Comparison of ENCODE assay signal across 9 cellular contexts in the genomic region with DNA sequence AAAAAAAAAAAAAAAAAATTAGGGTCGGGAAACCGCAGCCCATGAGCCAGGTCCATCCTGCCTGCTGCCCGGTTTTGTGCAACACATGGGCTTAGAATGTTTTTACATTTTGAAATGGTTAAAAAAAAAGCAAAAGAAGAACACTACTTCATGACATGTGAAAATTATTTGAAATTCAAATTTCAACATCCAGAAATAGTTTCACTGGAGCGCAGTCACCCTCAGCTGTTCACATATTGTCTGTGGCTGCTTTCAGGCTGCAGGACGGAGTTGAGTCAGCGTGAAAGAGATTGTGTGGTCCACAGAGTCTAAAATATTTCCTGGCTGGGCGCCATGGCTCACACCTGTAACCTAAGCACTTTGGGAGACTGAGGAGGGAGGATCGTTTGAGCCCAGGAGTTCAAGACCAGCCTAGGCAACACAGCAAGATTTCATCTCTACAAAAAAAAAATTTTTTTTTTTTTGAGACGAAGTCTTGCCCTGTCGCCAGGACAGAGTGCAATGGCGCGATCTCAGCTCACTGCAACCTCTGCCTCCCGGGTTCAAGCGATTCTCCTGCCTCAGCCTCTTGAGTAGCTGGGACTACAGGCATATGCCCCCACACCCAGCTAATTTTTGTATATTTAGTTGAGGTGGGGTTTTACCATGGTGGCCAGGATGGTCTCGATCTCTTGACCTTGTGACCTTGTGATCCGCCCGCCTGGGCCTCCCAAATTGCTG.
DNase-seq lines count a peak whose midpoint lies in the region; ATAC-seq and TF ChIP-seq lines count a peak whose summit lies in the region.
"Had no signal": no experiment of that assay in that cellular context is flagged by ENCODE, and none has a peak within 500 bp of the region (broad histone marks: within the 10 kb centered on the region; RNA-seq: fewer than 3 reads in every experiment).

No MANE protein-coding gene starts in this region.

- no peak overlapping the region for H2AFZ ChIP-seq in mesenchymal stem cell (ENCODE audit: low read depth, low read length)

- POLR2A ChIA-PET in naive thymus-derived CD4-positive, alpha-beta T cell (lab: Charles Lee): no interaction called here

- peaks cover 0 to 58% (median 0%) of the 10 kb centered on the region in 5 donors for H3K27me3 Mint-ChIP-seq in naive thymus-derived CD4-positive, alpha-beta T cell

- peaks cover 27 to 64% of the 10 kb centered on the region in 2 experiments for H3K27me3 ChIP-seq in mesenchymal stem cell (ENCODE audit: control insufficient read depth in 1 of 2, insufficient read depth in 1 of 2, low read length in 2 of 2)
- no peaks in the 10 kb centered on the region for H3K27me3 ChIP-seq in naive thymus-derived CD4-positive, alpha-beta T cell (ENCODE audit: control insufficient read depth in 2 of 2, insufficient read depth in 2 of 2, low read length in 2 of 2)

- H3K18ac ChIP-seq in mesenchymal stem cell (ENCODE audit: low read depth in 1 of 2, low read length in 2 of 2): no peak overlapping the region

- peaks cover 3 to 41% (median 33%) of the 10 kb centered on the region in 7 donors for H3K4me1 Mint-ChIP-seq in naive thymus-derived CD4-positive, alpha-beta T cell

- no peak overlapping the region for H3K4me3 Mint-ChIP-seq in naive thymus-derived CD4-positive, alpha-beta T cell

- H3K4me2 ChIP-seq in mesenchymal stem cell (ENCODE audit: low read length, poor library complexity, severe bottlenecking): no peak overlapping the region

- H3K27ac Mint-ChIP-seq in naive thymus-derived CD4-positive, alpha-beta T cell: no peak overlapping the region

- H3K36me3 Mint-ChIP-seq in naive thymus-derived CD4-positive, alpha-beta T cell: peaks cover 0 to 5% (median 4%) of the 10 kb centered on the region in 5 donors

- peaks cover 8% of the 10 kb centered on the region for H3K4me1 ChIP-seq in mesenchymal stem cell (ENCODE audit: control insufficient read depth, insufficient read depth, low read depth, low read length)
- peaks cover 0 to 27% of the 10 kb centered on the region in 2 donors for H3K4me1 ChIP-seq in naive thymus-derived CD4-positive, alpha-beta T cell (ENCODE audit: control insufficient read depth in 2 of 2, insufficient read depth in 2 of 2, low read length in 2 of 2)

- H3K14ac ChIP-seq in mesenchymal stem cell (ENCODE audit: low read length in 2 of 2): no peak overlapping the region

- 81% methylated on average over 14 of the region's 17 CpGs for WGBS in mesenchymal stem cell

- DNase-seq in foreskin fibroblast (peak; percentile 21 to 52), mesenchymal stem cell (no peak), cortex of kidney (lab: John Stamatoyannopoulos, UW) (no peak), cerebellum (ENCODE audit: low spot score) (no peak)
- DNase-seq in naive thymus-derived CD4-positive, alpha-beta T cell: no peak

- no peak overlapping the region for H2BK15ac ChIP-seq in mesenchymal stem cell (ENCODE audit: low read depth, poor library complexity, severe bottlenecking)

- H2AK5ac ChIP-seq in mesenchymal stem cell (ENCODE audit: low read length, severe bottlenecking): no peak overlapping the region

- no peak overlapping the region for H4K8ac ChIP-seq in mesenchymal stem cell (ENCODE audit: low read length)

- H2BK5ac ChIP-seq in mesenchymal stem cell (ENCODE audit: low read depth, low read length, poor library complexity, severe bottlenecking): no peak overlapping the region

- H3K4me3 ChIP-seq in foreskin fibroblast (ENCODE audit: low read depth in 1 of 2, low read length in 2 of 2) (no peak overlapping the region), mesenchymal stem cell (ENCODE audit: insufficient read depth in 1 of 2, low read depth in 1 of 2, low read length in 2 of 2) (no peak overlapping the region)
- H3K4me3 ChIP-seq in naive thymus-derived CD4-positive, alpha-beta T cell (ENCODE audit: low read length): no peak overlapping the region

- TF ChIP-seq CTCF in foreskin fibroblast (IDR thresholded peaks at IDR 0.05; ENCODE audit: low read depth, low read length): no peak

- peak; percentile 86 for ATAC-seq in GM18502 (IDR thresholded peaks at IDR 0.05; ENCODE audit: poor library complexity, unreplicated experiment)
- peak; percentile 85 for ATAC-seq in GM21423 (IDR thresholded peaks at IDR 0.05; ENCODE audit: unreplicated experiment)
- ATAC-seq in HG03565 (IDR thresholded peaks at IDR 0.05; ENCODE audit: unreplicated experiment): peak; percentile 90
- no peak for ATAC-seq in naive thymus-derived CD4-positive, alpha-beta T cell

- H3K9ac ChIP-seq in mesenchymal stem cell (ENCODE audit: low read length): no peak overlapping the region

- CTCF ChIA-PET in naive thymus-derived CD4-positive, alpha-beta T cell (lab: Charles Lee): no interaction called here

- no peak overlapping the region for H3K4ac ChIP-seq in mesenchymal stem cell (ENCODE audit: low read depth in 1 of 2, low read length in 2 of 2)

- no peak overlapping the region for H2BK12ac ChIP-seq in mesenchymal stem cell (ENCODE audit: low read length in 2 of 2)

- no peak overlapping the region for H4K91ac ChIP-seq in mesenchymal stem cell (ENCODE audit: low read length)

- H3K9me3 Mint-ChIP-seq in naive thymus-derived CD4-positive, alpha-beta T cell: peaks cover 0 to 9% (median 0%) of the 10 kb centered on the region in 11 donors

- no peak overlapping the region for H2BK120ac ChIP-seq in mesenchymal stem cell (ENCODE audit: low read depth, low read length)

- no peaks in the 10 kb centered on the region for H3K9me3 ChIP-seq in mesenchymal stem cell (ENCODE audit: control insufficient read depth, low read length)
- H3K9me3 ChIP-seq in naive thymus-derived CD4-positive, alpha-beta T cell (ENCODE audit: control insufficient read depth in 2 of 3, low read length in 3 of 3): no peaks in the 10 kb centered on the region

- intact Hi-C loops in naive thymus-derived CD4-positive, alpha-beta T cell (cut with micrococcal nuclease): no loop called here

- no peaks in the 10 kb centered on the region for H3K36me3 ChIP-seq in mesenchymal stem cell (ENCODE audit: control insufficient read depth in 1 of 2, insufficient read depth in 2 of 2, low read depth in 1 of 2, low read length in 2 of 2)
- H3K36me3 ChIP-seq in naive thymus-derived CD4-positive, alpha-beta T cell (ENCODE audit: control insufficient read depth in 2 of 3, insufficient read depth in 3 of 3, low read length in 3 of 3): no peaks in the 10 kb centered on the region

- H3K27ac ChIP-seq in mesenchymal stem cell (ENCODE audit: low read length, poor library complexity, severe bottlenecking): no peak overlapping the region
- no peak overlapping the region for H3K27ac ChIP-seq in naive thymus-derived CD4-positive, alpha-beta T cell (ENCODE audit: low read depth, low read length)
- H3K27ac ChIP-seq: epithelial cell of prostate had no signal

- no peak overlapping the region for H3K23ac ChIP-seq in mesenchymal stem cell (ENCODE audit: low read length in 2 of 2)

- H3K79me1 ChIP-seq in mesenchymal stem cell (replicated peaks; ENCODE audit: low read length, poor library complexity, severe bottlenecking): no peaks in the 10 kb centered on the region

Comparison
In these comparisons a context has a peak if more than half of its experiments do, and no peak if none do; other contexts are left out.
1. DNase-seq: peak in foreskin fibroblast (2 of 2); none in mesenchymal stem cell (single experiment), cortex of kidney (single experiment), naive thymus-derived CD4-positive, alpha-beta T cell (0 of 9) and cerebellum (single experiment).